ENCODE assay signal across 1 cellular context in genomic region chr17:8004899-8005298, GRCh38.
A peak's percentile ranks its signal among the peaks of the same experiment; 100 is the strongest.
TF ChIP-seq lines count a peak whose summit lies in the region.

No MANE protein-coding gene starts in this region.

TF ChIP-seq in K562, 482 proteins besides CTCF, POLR2A, EP300 and RAD21:
- TF ChIP-seq NRF1 (conservative IDR thresholded peaks at IDR 0.05 in 1 of 2, IDR thresholded peaks at IDR 0.05 in 1 of 2) = peak in 1 of 2 experiments; percentile 26; a peak in 2 of 4 replicates
- TF ChIP-seq CHD2 (IDR thresholded peaks at IDR 0.05; ENCODE audit: low read depth, low read length) = no peak
- peak; percentile 32; the same call in 1 of the 2 replicates for TF ChIP-seq EGR1 (conservative IDR thresholded peaks at IDR 0.05)
